In the genomic region with DNA sequence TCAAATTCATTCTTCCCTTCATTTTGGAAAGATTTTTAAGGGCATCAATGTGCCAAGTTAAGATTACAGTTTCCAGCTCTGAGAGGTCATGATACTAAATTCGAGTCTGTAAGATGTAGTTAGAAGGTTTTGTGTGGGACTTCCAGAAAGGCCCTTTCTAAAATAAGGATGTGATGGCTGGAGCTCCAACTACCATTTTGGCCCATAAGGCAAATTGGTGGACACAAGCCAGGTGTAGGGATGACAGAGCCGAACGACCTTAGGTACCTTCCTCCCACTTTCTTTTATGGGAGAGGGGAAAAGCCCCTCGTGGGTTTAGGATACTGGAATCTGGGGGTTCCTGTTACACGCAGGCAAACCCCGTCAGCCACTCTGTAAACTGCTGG, we compare ENCODE assay signal across 8 cellular contexts. TPM values are rescaled to one million over a fixed set of nuclear protein-coding genes. Genes with fewer than 3 reads are reported as not detected.
DNase-seq lines count a peak whose midpoint lies in the region; ATAC-seq and TF ChIP-seq lines count a peak whose summit lies in the region.

No MANE protein-coding gene starts in this region.

- H3K36me3 ChIP-seq in HEK293 (ENCODE audit: control insufficient read depth in 2 of 2, insufficient read depth in 1 of 2, low read length in 2 of 2) (no peaks in the 10 kb centered on the region), iPS DF 6.9 (ENCODE audit: control insufficient read depth, insufficient read depth, low read length) (no peaks in the 10 kb centered on the region)

- H3K4me1 ChIP-seq in HEK293 (ENCODE audit: control insufficient read depth, insufficient read depth, low read length), result no peaks in the 10 kb centered on the region; the same call in 1 of the 2 replicates
- no peaks in the 10 kb centered on the region for H3K4me1 ChIP-seq in iPS DF 6.9 (ENCODE audit: control insufficient read depth, insufficient read depth, low read length)

- H3K36me3 Mint-ChIP-seq in WTC11, result peaks cover 30% of the 10 kb centered on the region
- H3K36me3 Mint-ChIP-seq in stimulated activated effector memory CD8-positive, alpha-beta T cell treated with anti-CD3 and anti-CD28 coated beads, Interleukin-12 subunit alpha, Interleukin-12 subunit beta, amount 100 ng/mL, for 72 hours, result no peaks in the 10 kb centered on the region

- peak overlapping the region; percentile 91 for H3K4me3 Mint-ChIP-seq in WTC11
- peak overlapping the region; percentile 94 for H3K4me3 Mint-ChIP-seq in stimulated activated effector memory CD8-positive, alpha-beta T cell treated with anti-CD3 and anti-CD28 coated beads, Interleukin-12 subunit alpha, Interleukin-12 subunit beta, amount 100 ng/mL, for 72 hours

- no peak overlapping the region for H3K27ac Mint-ChIP-seq in WTC11
- H3K27ac Mint-ChIP-seq in stimulated activated effector memory CD8-positive, alpha-beta T cell treated with anti-CD3 and anti-CD28 coated beads, Interleukin-12 subunit alpha, Interleukin-12 subunit beta, amount 100 ng/mL, for 72 hours, result peak overlapping the region; percentile 96

- H3K4me3 ChIP-seq in HEK293 (ENCODE audit: low read depth, low read length), result peak overlapping the region; percentile 83
- peak overlapping the region; percentile 81; the same call in 1 of the 2 replicates for H3K4me3 ChIP-seq in iPS DF 6.9 (ENCODE audit: low read length)

- POLR2A ChIA-PET in HEK293 (lab: Yijun Ruan, JAX), result no interaction called here
- POLR2A ChIA-PET in WTC11 (lab: Charles Lee), result no interaction called here

- no peaks in the 10 kb centered on the region; the same call in 1 of the 2 replicates for H3K27me3 ChIP-seq in iPS DF 6.9 (ENCODE audit: control insufficient read depth, insufficient read depth, low read length)

- no CpG with 5 or more reads among the region's 6 CpGs for WGBS in iPS DF 6.9 (ENCODE audit: insufficient coverage, insufficient read length)

- ATAC-seq in WTC11, result no peak
- no peak for ATAC-seq in stimulated activated effector memory CD8-positive, alpha-beta T cell treated with anti-CD3 and anti-CD28 coated beads, Interleukin-12 subunit alpha, Interleukin-12 subunit beta, amount 100 ng/mL, for 72 hours
- no peak for ATAC-seq in HG02610 (IDR thresholded peaks at IDR 0.05; ENCODE audit: unreplicated experiment)
- no peak for ATAC-seq in GM21447 (IDR thresholded peaks at IDR 0.05; ENCODE audit: unreplicated experiment)

- H3K27me3 Mint-ChIP-seq in WTC11 (ENCODE audit: low read depth), result peaks cover 39% of the 10 kb centered on the region

- TF ChIP-seq CTCF in HEK293 (tag by site-specific recombination; IDR thresholded peaks at IDR 0.05), result no peak
- TF ChIP-seq CTCF in WTC11 (IDR thresholded peaks at IDR 0.05), result no peak

- DNase-seq in WTC11 (ENCODE audit: low spot score) (no peak), iPS DF 6.9 (ENCODE audit: low read depth, low spot score) (no peak), GM19240 (ENCODE audit: insufficient read length, low spot score) (no peak), A172 (ENCODE audit: low spot score) (no peak)
- no peak for DNase-seq in stimulated activated effector memory CD8-positive, alpha-beta T cell treated with anti-CD3 and anti-CD28 coated beads, Interleukin-12 subunit alpha, Interleukin-12 subunit beta, amount 100 ng/mL, for 72 hours (ENCODE audit: low spot score in 2 of 2)

- peaks cover 32% of the 10 kb centered on the region for H3K9me3 Mint-ChIP-seq in WTC11
- H3K9me3 Mint-ChIP-seq in stimulated activated effector memory CD8-positive, alpha-beta T cell treated with anti-CD3 and anti-CD28 coated beads, Interleukin-12 subunit alpha, Interleukin-12 subunit beta, amount 100 ng/mL, for 72 hours, result peaks cover 2% of the 10 kb centered on the region

- no peaks in the 10 kb centered on the region for H3K9me3 ChIP-seq in HEK293 (ENCODE audit: control insufficient read depth, insufficient read depth, low read depth, low read length)
- no peaks in the 10 kb centered on the region for H3K9me3 ChIP-seq in iPS DF 6.9 (ENCODE audit: control insufficient read depth, insufficient read depth, low read length)

- peaks cover 14% of the 10 kb centered on the region for H3K4me1 Mint-ChIP-seq in WTC11
- peaks cover 13% of the 10 kb centered on the region for H3K4me1 Mint-ChIP-seq in stimulated activated effector memory CD8-positive, alpha-beta T cell treated with anti-CD3 and anti-CD28 coated beads, Interleukin-12 subunit alpha, Interleukin-12 subunit beta, amount 100 ng/mL, for 72 hours

- CTCF ChIA-PET in HEK293 (lab: Yijun Ruan, JAX), result interaction anchor here (1.2 to 2.1 kb wide), 2 partner anchors 16 to 183 kb away, joined by 7 to 10 read pairs; no protein-coding TSS in a partner anchor
- CTCF ChIA-PET in WTC11 (lab: Charles Lee), result interaction anchor here (1.1 to 1.6 kb wide), 2 partner anchors 16 to 184 kb away, joined by 3 to 6 read pairs; no protein-coding TSS in a partner anchor

- H3K27ac ChIP-seq in HEK293 (ENCODE audit: extremely low read depth, low read depth, low read length), result no peak overlapping the region; the same call in 1 of the 2 replicates
- H3K27ac ChIP-seq in iPS DF 6.9 (ENCODE audit: low read length), result no peak overlapping the region

TF ChIP-seq in HEK293, 187 proteins besides CTCF, POLR2A, EP300 and RAD21:
- TF ChIP-seq SETDB1 (IDR thresholded peaks at IDR 0.05; ENCODE audit: insufficient read length, low read length) (peak; percentile 70), ZNF157 (tag by site-specific recombination; IDR thresholded peaks at IDR 0.05) (no peak), ZNF707 (tag by site-specific recombination; IDR thresholded peaks at IDR 0.05) (no peak), ZNF324 (tag by site-specific recombination; IDR thresholded peaks at IDR 0.05) (no peak)
- TF ChIP-seq, protein P1, sequence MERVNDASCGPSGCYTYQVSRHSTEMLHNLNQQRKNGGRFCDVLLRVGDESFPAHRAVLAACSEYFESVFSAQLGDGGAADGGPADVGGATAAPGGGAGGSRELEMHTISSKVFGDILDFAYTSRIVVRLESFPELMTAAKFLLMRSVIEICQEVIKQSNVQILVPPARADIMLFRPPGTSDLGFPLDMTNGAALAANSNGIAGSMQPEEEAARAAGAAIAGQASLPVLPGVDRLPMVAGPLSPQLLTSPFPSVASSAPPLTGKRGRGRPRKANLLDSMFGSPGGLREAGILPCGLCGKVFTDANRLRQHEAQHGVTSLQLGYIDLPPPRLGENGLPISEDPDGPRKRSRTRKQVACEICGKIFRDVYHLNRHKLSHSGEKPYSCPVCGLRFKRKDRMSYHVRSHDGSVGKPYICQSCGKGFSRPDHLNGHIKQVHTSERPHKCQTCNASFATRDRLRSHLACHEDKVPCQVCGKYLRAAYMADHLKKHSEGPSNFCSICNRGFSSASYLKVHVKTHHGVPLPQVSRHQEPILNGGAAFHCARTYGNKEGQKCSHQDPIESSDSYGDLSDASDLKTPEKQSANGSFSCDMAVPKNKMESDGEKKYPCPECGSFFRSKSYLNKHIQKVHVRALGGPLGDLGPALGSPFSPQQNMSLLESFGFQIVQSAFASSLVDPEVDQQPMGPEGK (tag by site-specific recombination; IDR thresholded peaks at IDR 0.05), result no peak

TF ChIP-seq in WTC11, 78 proteins besides CTCF, POLR2A, EP300 and RAD21:
- TF ChIP-seq IRF2 (CRISPR knock-in tag; IDR thresholded peaks at IDR 0.05; ENCODE audit: borderline replicate concordance, low read depth) (no peak), CBFB (CRISPR knock-in tag; IDR thresholded peaks at IDR 0.05; ENCODE audit: low read depth) (no peak), GRHL2 (CRISPR knock-in tag; IDR thresholded peaks at IDR 0.05; ENCODE audit: insufficient replicate concordance, severe bottlenecking) (no peak), ESRRA (CRISPR knock-in tag; IDR thresholded peaks at IDR 0.05; ENCODE audit: borderline replicate concordance) (no peak), SMAD4 (CRISPR knock-in tag; IDR thresholded peaks at IDR 0.05) (no peak), ZNF121 (CRISPR knock-in tag; IDR thresholded peaks at IDR 0.05) (no peak), PRRX2 (CRISPR knock-in tag; IDR thresholded peaks at IDR 0.05) (no peak)
- TF ChIP-seq, protein P2, sequence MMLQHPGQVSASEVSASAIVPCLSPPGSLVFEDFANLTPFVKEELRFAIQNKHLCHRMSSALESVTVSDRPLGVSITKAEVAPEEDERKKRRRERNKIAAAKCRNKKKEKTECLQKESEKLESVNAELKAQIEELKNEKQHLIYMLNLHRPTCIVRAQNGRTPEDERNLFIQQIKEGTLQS (CRISPR knock-in tag; conservative IDR thresholded peaks at IDR 0.05), result no peak
- TF ChIP-seq, protein P3, sequence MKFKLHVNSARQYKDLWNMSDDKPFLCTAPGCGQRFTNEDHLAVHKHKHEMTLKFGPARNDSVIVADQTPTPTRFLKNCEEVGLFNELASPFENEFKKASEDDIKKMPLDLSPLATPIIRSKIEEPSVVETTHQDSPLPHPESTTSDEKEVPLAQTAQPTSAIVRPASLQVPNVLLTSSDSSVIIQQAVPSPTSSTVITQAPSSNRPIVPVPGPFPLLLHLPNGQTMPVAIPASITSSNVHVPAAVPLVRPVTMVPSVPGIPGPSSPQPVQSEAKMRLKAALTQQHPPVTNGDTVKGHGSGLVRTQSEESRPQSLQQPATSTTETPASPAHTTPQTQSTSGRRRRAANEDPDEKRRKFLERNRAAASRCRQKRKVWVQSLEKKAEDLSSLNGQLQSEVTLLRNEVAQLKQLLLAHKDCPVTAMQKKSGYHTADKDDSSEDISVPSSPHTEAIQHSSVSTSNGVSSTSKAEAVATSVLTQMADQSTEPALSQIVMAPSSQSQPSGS (CRISPR knock-in tag; IDR thresholded peaks at IDR 0.05; ENCODE audit: borderline replicate concordance, low read depth), result no peak

RNA-seq across cellular contexts. Expression of a gene that starts 54.3 kb away (rescaled TPM):
- total RNA-seq in WTC11 (2021), result 8.9 to 9.5 TPM (median 9.2 TPM) in 3 replicates
- total RNA-seq in A172 (2014; rRNA removed; shearing (Covaris generic)), result 11.5 and 12.4 TPM in 2 replicates
